21 cellular contexts compared by ENCODE assay signal in the genomic region with DNA sequence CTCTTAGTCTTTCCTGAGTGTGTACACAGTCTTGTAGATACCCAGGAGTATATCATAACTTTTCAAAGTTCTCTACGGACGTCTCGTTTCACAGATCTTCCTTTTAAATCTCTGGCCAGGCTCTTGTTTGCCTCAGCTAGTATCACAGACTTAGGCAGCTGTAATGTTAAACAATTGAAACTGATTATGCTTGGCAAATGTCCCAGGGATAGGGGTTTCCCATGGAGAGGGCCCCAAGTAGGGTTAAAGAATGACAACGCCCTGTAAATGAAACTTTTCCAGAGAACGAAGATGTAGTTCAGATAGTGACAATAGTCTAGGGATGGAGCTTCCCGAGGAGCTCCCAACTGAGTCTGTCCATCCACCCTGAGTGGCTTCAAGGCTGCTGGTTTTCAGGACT. TPM values are rescaled to one million over a fixed set of nuclear protein-coding genes. Genes with fewer than 3 reads are reported as not detected.
"Had no signal": no experiment of that assay in that cellular context is flagged by ENCODE, and none has a peak within 500 bp of the region (broad histone marks: within the 10 kb centered on the region; RNA-seq: fewer than 3 reads in every experiment).

No MANE protein-coding gene starts in this region.

- H3K27ac ChIP-seq: coronary artery, hepatocyte, neutrophil, thoracic aorta had no signal

- H3K9me3 ChIP-seq: neutrophil, pancreas, upper lobe of right lung had no signal

- H3K4me3 Mint-ChIP-seq: activated CD4-positive, alpha-beta T cell treated with anti-CD3 and anti-CD28 coated beads, Interleukin-2, amount 10 ng/mL, durations not matched to agents 7 days and 5 days; activated T-cell treated with anti-CD3 and anti-CD28 coated beads, Interleukin-2, amount 50 U/mL, for 72 hours; central memory CD8-positive, alpha-beta T cell; mesothelial cell of epicardium; natural killer cell treated with Interleukin-12 subunit alpha and Interleukin-12 subunit beta and Interleukin-15 and Interleukin-18, amount 100 ng/mL, for 72 hours; stimulated activated memory B cell treated with anti-CD40 and anti-IgM and Interleukin-4, amounts not matched to agents 10 μg/mL and 1 μg/mL and 100 μg/mL, for 72 hours; T-helper 1 cell treated with Interleukin-12 subunit alpha and Interleukin-12 subunit beta and Interleukin-4 antibody, amounts not matched to agents 30 μg/mL and 1 μg/mL, for 36 hours had no signal

- ATAC-seq: activated T-cell treated with anti-CD3 and anti-CD28 coated beads, Interleukin-2, amount 50 U/mL, for 72 hours; esophagus mucosa; left cardiac atrium; natural killer cell treated with Interleukin-12 subunit alpha and Interleukin-12 subunit beta and Interleukin-15 and Interleukin-18, amount 100 ng/mL, for 72 hours; sciatic nerve; stimulated activated memory B cell treated with anti-CD40 and anti-IgM and Interleukin-4, amounts not matched to agents 10 μg/mL and 1 μg/mL and 100 μg/mL, for 72 hours; upper lobe of right lung had no signal

- H3K27me3 Mint-ChIP-seq: central memory CD8-positive, alpha-beta T cell; stimulated activated memory B cell treated with anti-CD40 and anti-IgM and Interleukin-4, amounts not matched to agents 10 μg/mL and 1 μg/mL and 100 μg/mL, for 72 hours had no signal

- H3K4me1 ChIP-seq: pancreas, upper lobe of right lung had no signal

- H3K27ac Mint-ChIP-seq: activated CD4-positive, alpha-beta T cell treated with anti-CD3 and anti-CD28 coated beads, Interleukin-2, amount 10 ng/mL, durations not matched to agents 7 days and 5 days; activated T-cell treated with anti-CD3 and anti-CD28 coated beads, Interleukin-2, amount 50 U/mL, for 72 hours; mesothelial cell of epicardium; stimulated activated memory B cell treated with anti-CD40 and anti-IgM and Interleukin-4, amounts not matched to agents 10 μg/mL and 1 μg/mL and 100 μg/mL, for 72 hours; T-helper 1 cell treated with Interleukin-12 subunit alpha and Interleukin-12 subunit beta and Interleukin-4 antibody, amounts not matched to agents 30 μg/mL and 1 μg/mL, for 36 hours had no signal

- DNase-seq: activated CD4-positive, alpha-beta T cell treated with anti-CD3 and anti-CD28 coated beads, Interleukin-2, amount 10 ng/mL, durations not matched to agents 7 days and 5 days; activated gamma-delta T cell treated with Interleukin-2 at 50 U/mL for 16 hours; activated T-cell treated with anti-CD3 and anti-CD28 coated beads, Interleukin-2, amount 50 U/mL, for 72 hours; aorta; left cardiac atrium; pancreas; stimulated activated CD4-positive, alpha-beta T cell treated with anti-CD3 and anti-CD28 coated beads, Interleukin-4, amount 100 ng/mL, for 1 hour; upper lobe of right lung had no signal

- H3K27me3 ChIP-seq: hepatocyte, pancreas had no signal

- H3K36me3 ChIP-seq: neutrophil, pancreas, thoracic aorta, upper lobe of right lung had no signal

- H3K4me1 Mint-ChIP-seq: central memory CD8-positive, alpha-beta T cell; mesothelial cell of epicardium had no signal

- H3K4me3 ChIP-seq: coronary artery, hepatocyte, lung, pancreas, smooth muscle cell, thoracic aorta, upper lobe of right lung had no signal

RNA-seq across cellular contexts. Expression of a gene that starts 9.2 kb away (rescaled TPM):
- total RNA-seq: esophagus mucosa, smooth muscle cell, thoracic aorta had no signal
